ENCODE assay signal across 8 cellular contexts in the genomic region with DNA sequence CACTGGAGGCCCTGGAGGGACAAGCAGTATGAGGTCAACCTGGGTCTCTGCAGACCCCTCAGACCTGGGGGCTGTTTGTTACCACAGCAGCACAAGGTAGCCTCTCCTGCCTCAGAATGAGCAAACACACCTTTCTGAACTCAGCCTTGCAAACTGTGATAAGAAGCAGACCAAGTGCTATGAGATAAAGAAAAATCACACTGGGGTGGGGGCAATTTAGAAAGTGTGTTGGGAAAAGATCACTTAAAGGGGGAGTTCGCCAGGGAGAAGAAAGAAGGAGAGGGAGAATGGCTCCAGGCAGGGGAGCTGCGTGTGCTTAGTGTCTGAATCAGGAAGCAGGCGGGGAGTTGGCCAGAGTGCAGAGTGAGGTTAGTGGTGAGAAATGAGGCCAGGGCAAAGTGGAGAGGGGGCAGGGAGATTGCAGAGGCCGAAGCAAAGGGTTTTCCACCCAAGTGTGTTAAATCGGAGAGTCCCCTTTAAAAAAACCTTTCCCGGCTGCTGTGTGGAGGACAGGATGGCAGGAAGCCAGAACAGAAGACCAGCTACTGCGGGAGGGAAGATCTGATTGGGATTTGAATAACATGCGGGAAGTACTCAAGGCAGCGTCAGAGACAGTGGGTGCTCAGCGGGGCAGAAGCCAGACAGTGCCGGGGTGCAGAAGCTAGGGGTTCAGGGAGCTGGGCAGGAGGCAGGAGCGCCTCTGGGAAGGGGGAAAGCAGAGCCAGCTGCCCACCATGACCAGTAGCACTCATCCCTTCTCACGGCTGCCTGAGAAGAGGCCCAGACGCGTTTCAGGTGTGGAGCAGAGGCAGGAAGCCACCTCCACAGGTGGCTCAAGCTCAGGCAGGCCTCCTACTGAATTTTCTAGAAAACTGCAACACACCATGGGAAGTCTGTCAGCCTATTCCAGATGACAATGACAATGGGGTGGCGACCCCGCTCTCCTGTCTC. TPM values are rescaled to one million over a fixed set of nuclear protein-coding genes. Genes with fewer than 3 reads are reported as not detected.
A peak's percentile ranks its signal among the peaks of the same experiment; 100 is the strongest.
DNase-seq lines count a peak whose midpoint lies in the region; ATAC-seq and TF ChIP-seq lines count a peak whose summit lies in the region.

No MANE protein-coding gene starts in this region.

- H3K27ac ChIP-seq in HL-60 (replicated peaks) (peak overlapping the region; percentile 88), ascending aorta (peak overlapping the region; percentile 47 to 57), right cardiac atrium (ENCODE audit: low read length) (peak overlapping the region; percentile 61), psoas muscle (peak overlapping the region; percentile 56)

- ATAC-seq in right cardiac atrium (peak; percentile 61 to 65), psoas muscle (peak; percentile 39 to 55 (median 47)), GM18868 (IDR thresholded peaks at IDR 0.05; ENCODE audit: unreplicated experiment) (no peak), HG02588 (IDR thresholded peaks at IDR 0.05; ENCODE audit: unreplicated experiment) (no peak)

- intact Hi-C loops in ascending aorta (cut with DNase I): no loop called here
- intact Hi-C loops in right cardiac atrium (cut with DNase I): no loop called here
- intact Hi-C loops in psoas muscle (cut with DNase I): no loop called here

- H3K9me3 ChIP-seq in ascending aorta (no peaks in the 10 kb centered on the region), right cardiac atrium (ENCODE audit: control insufficient read depth, low read length) (no peaks in the 10 kb centered on the region), psoas muscle (no peaks in the 10 kb centered on the region)

- H3K36me3 ChIP-seq in ascending aorta: no peaks in the 10 kb centered on the region
- H3K36me3 ChIP-seq in psoas muscle (ENCODE audit: insufficient read depth in 1 of 2, low read depth in 1 of 2): no peaks in the 10 kb centered on the region

- H3K27me3 ChIP-seq in HL-60 (ENCODE audit: insufficient read depth, poor library complexity, severe bottlenecking): no peaks in the 10 kb centered on the region
- no peaks in the 10 kb centered on the region for H3K27me3 ChIP-seq in ascending aorta
- H3K27me3 ChIP-seq in right cardiac atrium (ENCODE audit: control insufficient read depth, insufficient read depth): no peaks in the 10 kb centered on the region
- H3K27me3 ChIP-seq in psoas muscle (ENCODE audit: insufficient read depth in 3 of 3, low read length in 2 of 3): no peaks in the 10 kb centered on the region

- H3K4me3 ChIP-seq in HL-60 (replicated peaks; ENCODE audit: insufficient read depth, low read length) (no peak overlapping the region), ascending aorta (peak overlapping the region; percentile 7 to 19), right cardiac atrium (ENCODE audit: low read length) (peak overlapping the region; percentile 23), psoas muscle (peak overlapping the region; percentile 28)

- peaks cover 0 to 11% of the 10 kb centered on the region in 2 donors for H3K4me1 ChIP-seq in ascending aorta
- peaks cover 26% of the 10 kb centered on the region for H3K4me1 ChIP-seq in right cardiac atrium (ENCODE audit: control insufficient read depth, insufficient read depth, low read length)
- peaks cover 21% of the 10 kb centered on the region for H3K4me1 ChIP-seq in psoas muscle

- peak; percentile 77 for DNase-seq in ELF-1 (ENCODE audit: low read depth, low spot score)
- peak in 1 of 2 experiments; percentile 82 for DNase-seq in HL-60 (ENCODE audit: low read depth in 1 of 2, low spot score in 1 of 2)
- DNase-seq in OCI-M1 (lab: John Stamatoyannopoulos, UW): peak; percentile 87
- peak in 1 of 2 donors; percentile 75 for DNase-seq in ascending aorta (ENCODE audit: low spot score in 2 of 2)
- peak; percentile 82 to 91 (median 90) for DNase-seq in right cardiac atrium
- peak; percentile 62 to 81 for DNase-seq in psoas muscle

- 17% methylated on average over 17 of the region's 17 CpGs for WGBS in right cardiac atrium
- 26 to 30% (median 28%) methylated on average over 17 of the region's 17 CpGs for WGBS in psoas muscle, 3 donors

- TF ChIP-seq CTCF in HL-60 (IDR thresholded peaks at IDR 0.05; ENCODE audit: insufficient read depth, low read length): no peak
- TF ChIP-seq CTCF in ascending aorta (IDR thresholded peaks at IDR 0.05): no peak
- no peak for TF ChIP-seq CTCF in psoas muscle (IDR thresholded peaks at IDR 0.05)

RNA-seq across cellular contexts. Expression of gene ADA, which starts 9.0 kb away (rescaled TPM):
- 0.75 TPM for total RNA-seq in ascending aorta
- total RNA-seq in right cardiac atrium: 10 to 100 TPM; 11.6 to 22.8 (median 12.4) TPM
- 12.4 TPM for polyA plus RNA-seq in right cardiac atrium
- 1 to 10 TPM; 3.3 to 4.9 (median 4.0) TPM for total RNA-seq in psoas muscle
- polyA plus RNA-seq in psoas muscle: 1 to 10 TPM; 3.5 to 5.8 (median 4.2) TPM

Comparison
In these comparisons a context has a peak if more than half of its experiments do, and no peak if none do; other contexts are left out.
1. ATAC-seq: peak in right cardiac atrium (2 of 2) and psoas muscle (4 of 4); none in GM18868 (single experiment) and HG02588 (single experiment).
2. Peak in every context shown above with its lines, with median percentiles within 50 percentile points of each other: H3K27ac ChIP-seq.